In the genomic region with DNA sequence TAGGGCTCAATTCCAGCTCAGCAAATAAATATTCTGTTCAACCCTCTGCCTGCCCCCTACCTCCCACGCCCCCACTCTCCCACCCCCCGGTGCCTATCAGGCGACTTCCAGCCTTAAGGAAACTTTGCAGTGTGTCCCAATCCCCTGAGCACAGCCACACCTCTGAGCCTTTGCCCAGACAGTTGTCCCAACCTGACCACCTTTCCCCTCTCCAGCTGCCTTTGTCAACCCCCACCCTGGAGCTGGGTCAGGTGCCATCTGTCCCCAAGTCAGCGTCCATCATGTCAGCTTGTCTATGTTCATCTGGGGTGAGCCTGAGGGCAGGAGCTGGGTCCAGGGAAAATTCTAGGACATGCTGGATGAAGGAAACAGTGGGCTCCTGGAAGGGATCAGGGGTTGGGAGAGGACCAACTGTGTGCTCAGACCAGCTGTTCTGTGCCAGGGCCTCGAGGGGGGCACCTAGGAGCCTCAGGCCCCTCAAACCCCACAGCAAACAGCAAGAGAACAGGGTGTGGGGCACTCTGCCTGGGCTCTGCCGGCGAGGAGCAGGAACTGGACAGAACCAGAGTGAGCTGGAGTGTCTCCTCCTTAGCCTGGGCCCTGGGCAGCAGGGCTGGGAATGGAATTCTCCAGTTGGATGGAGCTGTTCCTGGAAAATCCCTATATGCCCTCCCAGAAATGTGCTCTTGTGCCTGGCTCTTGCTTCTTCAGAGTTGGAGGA, we compare ENCODE assay signal across 15 cellular contexts. TPM values are rescaled to one million over a fixed set of nuclear protein-coding genes. Genes with fewer than 3 reads are reported as not detected.
DNase-seq lines count a peak whose midpoint lies in the region; ATAC-seq and TF ChIP-seq lines count a peak whose summit lies in the region.
"Had no signal": no experiment of that assay in that cellular context is flagged by ENCODE, and none has a peak within 500 bp of the region (broad histone marks: within the 10 kb centered on the region; RNA-seq: fewer than 3 reads in every experiment).

No MANE protein-coding gene starts in this region.

- no peaks in the 10 kb centered on the region for H3K79me1 ChIP-seq in mesenchymal stem cell (replicated peaks; ENCODE audit: low read length, poor library complexity, severe bottlenecking)

- H3K36me3 ChIP-seq in HUES6 (ENCODE audit: control insufficient read depth, insufficient read depth, low read length): no peaks in the 10 kb centered on the region
- no peaks in the 10 kb centered on the region for H3K36me3 ChIP-seq in colonic mucosa
- H3K36me3 ChIP-seq in mesenchymal stem cell (ENCODE audit: control insufficient read depth in 1 of 2, insufficient read depth in 2 of 2, low read depth in 1 of 2, low read length in 2 of 2): no peaks in the 10 kb centered on the region
- H3K36me3 ChIP-seq in stomach: no peaks in the 10 kb centered on the region

- 80% methylated on average over 7 of the region's 7 CpGs for WGBS in mesenchymal stem cell
- 26 to 39% (median 28%) methylated on average over 4 to 7 of the region's 7 CpGs for WGBS in stomach, 5 donors

- H4K91ac ChIP-seq in mesenchymal stem cell (ENCODE audit: low read length): peak overlapping the region; percentile 99

- H3K9ac ChIP-seq in HUES6 (ENCODE audit: low read length) (peak overlapping the region; percentile 27), colonic mucosa (ENCODE audit: low read depth in 2 of 2, low read length in 2 of 2) (peak overlapping the region in 1 of 2 donors; percentile 64), mesenchymal stem cell (ENCODE audit: low read length) (peak overlapping the region; percentile 52)
- H3K9ac ChIP-seq: KMS-11 had no signal

- H2BK12ac ChIP-seq in mesenchymal stem cell (ENCODE audit: low read length in 2 of 2): peak overlapping the region; percentile 98 to 100

- peak overlapping the region; percentile 62 to 77 for H3K4ac ChIP-seq in mesenchymal stem cell (ENCODE audit: low read depth in 1 of 2, low read length in 2 of 2)

- H3K4me2 ChIP-seq in mesenchymal stem cell (ENCODE audit: low read length, poor library complexity, severe bottlenecking): no peak overlapping the region
- H3K4me2 ChIP-seq: KMS-11 had no signal

- no peak overlapping the region for H2AFZ ChIP-seq in mesenchymal stem cell (ENCODE audit: low read depth, low read length)

- no peaks in the 10 kb centered on the region for H3K9me3 ChIP-seq in HUES6 (ENCODE audit: control insufficient read depth, insufficient read depth, low read depth, low read length)
- H3K9me3 ChIP-seq in colonic mucosa: no peaks in the 10 kb centered on the region
- H3K9me3 ChIP-seq in mesenchymal stem cell (ENCODE audit: control insufficient read depth, low read length): no peaks in the 10 kb centered on the region
- H3K9me3 ChIP-seq in stomach: no peaks in the 10 kb centered on the region

- no peak for TF ChIP-seq EP300 in stomach (IDR thresholded peaks at IDR 0.05)

- peak overlapping the region; percentile 86 for H2BK120ac ChIP-seq in mesenchymal stem cell (ENCODE audit: low read depth, low read length)

- no peak overlapping the region for H3K23ac ChIP-seq in mesenchymal stem cell (ENCODE audit: low read length in 2 of 2)

- peak overlapping the region; percentile 99 for H4K8ac ChIP-seq in mesenchymal stem cell (ENCODE audit: low read length)

- intact Hi-C loops in colonic mucosa (cut with DNase I) (no loop called here), stomach (cut with DNase I; ENCODE audit: low total_unique reads) (no loop called here)

- TF ChIP-seq CTCF in colonic mucosa (IDR thresholded peaks at IDR 0.05): no peak
- TF ChIP-seq CTCF in stomach (IDR thresholded peaks at IDR 0.05): no peak

- H2AK5ac ChIP-seq in mesenchymal stem cell (ENCODE audit: low read length, severe bottlenecking): peak overlapping the region; percentile 91

- ATAC-seq in GM18498 (IDR thresholded peaks at IDR 0.05; ENCODE audit: unreplicated experiment): no peak
- no peak for ATAC-seq in HG03139 (IDR thresholded peaks at IDR 0.05; ENCODE audit: unreplicated experiment)
- ATAC-seq in HG03196 (IDR thresholded peaks at IDR 0.05; ENCODE audit: unreplicated experiment): no peak
- ATAC-seq: CD8-positive, alpha-beta T cell; GM12878 had no signal

- H3K18ac ChIP-seq in mesenchymal stem cell (ENCODE audit: low read depth in 1 of 2, low read length in 2 of 2): peak overlapping the region; percentile 93 to 95

- peak overlapping the region in 1 of 2 experiments; percentile 56 for H3K14ac ChIP-seq in mesenchymal stem cell (ENCODE audit: low read length in 2 of 2)

- H2BK5ac ChIP-seq in mesenchymal stem cell (ENCODE audit: low read depth, low read length, poor library complexity, severe bottlenecking): no peak overlapping the region

- TF ChIP-seq POLR2A in stomach (IDR thresholded peaks at IDR 0.05): no peak

- H3K27me3 ChIP-seq in HUES6 (ENCODE audit: control insufficient read depth, insufficient read depth, low read length) (no peaks in the 10 kb centered on the region), colonic mucosa (no peaks in the 10 kb centered on the region), mesenchymal stem cell (ENCODE audit: control insufficient read depth in 1 of 2, insufficient read depth in 1 of 2, low read length in 2 of 2) (peaks cover 0 to 3% of the 10 kb centered on the region in 2 experiments), stomach (no peaks in the 10 kb centered on the region)

- H3K4me3 ChIP-seq in HUES6 (ENCODE audit: low read depth, low read length) (no peak overlapping the region), colonic mucosa (no peak overlapping the region), mesenchymal stem cell (ENCODE audit: insufficient read depth in 1 of 2, low read depth in 1 of 2, low read length in 2 of 2) (no peak overlapping the region), stomach (no peak overlapping the region)
- H3K4me3 ChIP-seq: GM12878 had no signal

- no peak overlapping the region for H3K27ac ChIP-seq in HUES6 (ENCODE audit: low read depth, low read length)
- H3K27ac ChIP-seq in colonic mucosa: peak overlapping the region; percentile 59
- no peak overlapping the region for H3K27ac ChIP-seq in mesenchymal stem cell (ENCODE audit: low read length, poor library complexity, severe bottlenecking)
- peak overlapping the region in 4 of 5 donors; percentile 80 to 88 (median 86) for H3K27ac ChIP-seq in stomach
- H3K27ac ChIP-seq: KMS-11 had no signal

- peaks cover 16% of the 10 kb centered on the region for H3K4me1 ChIP-seq in HUES6 (ENCODE audit: control insufficient read depth, insufficient read depth, low read length)
- peaks cover 15% of the 10 kb centered on the region for H3K4me1 ChIP-seq in colonic mucosa
- peaks cover 38% of the 10 kb centered on the region for H3K4me1 ChIP-seq in mesenchymal stem cell (ENCODE audit: control insufficient read depth, insufficient read depth, low read depth, low read length)
- H3K4me1 ChIP-seq in stomach: peaks cover 52 to 93% (median 75%) of the 10 kb centered on the region in 4 donors

- DNase-seq in colonic mucosa (peak; percentile 78), mesenchymal stem cell (no peak), stomach (no peak), islet precursor cell (no peak)
- DNase-seq: activated B cell treated with CpG ODN at 0.5 μM for 24 hours; activated gamma-delta T cell; CD8-positive, alpha-beta T cell; effector CD8-positive, alpha-beta T cell; SHP77 treated with DMSO at 0.1 percent for 48 hours had no signal

- H2BK15ac ChIP-seq in mesenchymal stem cell (ENCODE audit: low read depth, poor library complexity, severe bottlenecking): peak overlapping the region; percentile 60

RNA-seq across cellular contexts. Expression of a gene that starts 17.8 kb away (rescaled TPM):
- 1 to 10 TPM in 1 of 2 donors, under 1 TPM in 1; 0.72 to 1.8 TPM for total RNA-seq in colonic mucosa
- polyA plus RNA-seq in mesenchymal stem cell (2013, experiment 1 of 2): not detected
- polyA plus RNA-seq in mesenchymal stem cell (2013, experiment 2 of 2): not detected
- total RNA-seq in stomach: 1 to 10 TPM in 1 of 5 donors, under 1 TPM in 1, not detected in 3; 0.14 to 1.1 TPM
- polyA plus RNA-seq in stomach: 1 to 10 TPM in 1 of 3 donors, not detected in 2; 2.3 TPM
- total RNA-seq: activated B cell treated with CpG ODN at 0.5 μM for 24 hours; CD8-positive, alpha-beta T cell; GM12878 had no signal

RNA-seq across cellular contexts. Expression of a gene that starts 20.6 kb away (rescaled TPM):
- total RNA-seq in colonic mucosa: 10 to 100 TPM; 16.0 to 25.9 TPM
- 7.9 TPM for polyA plus RNA-seq in mesenchymal stem cell (2013, experiment 1 of 2)
- polyA plus RNA-seq in mesenchymal stem cell (2013, experiment 2 of 2): 7.3 TPM
- total RNA-seq in stomach: 10 to 100 TPM in 1 of 5 donors, 1 to 10 TPM in 4; 4.9 to 96.9 (median 7.5) TPM
- polyA plus RNA-seq in stomach: 1 to 10 TPM; 1.6 to 2.1 (median 1.9) TPM

RNA-seq across cellular contexts. Expression of a gene that starts 24.5 kb away (rescaled TPM):
- total RNA-seq in colonic mucosa (1 to 10 TPM; 1.4 to 4.0 TPM), stomach (10 to 100 TPM in 2 of 5 donors, 1 to 10 TPM in 3; 1.0 to 39.7 (median 3.6) TPM)
- 6.9 TPM for polyA plus RNA-seq in mesenchymal stem cell (2013, experiment 1 of 2)
- polyA plus RNA-seq in mesenchymal stem cell (2013, experiment 2 of 2): 7.7 TPM
- polyA plus RNA-seq in stomach: 10 to 100 TPM in 1 of 3 donors, 1 to 10 TPM in 2; 2.9 to 37.8 (median 3.4) TPM
- total RNA-seq: activated B cell treated with CpG ODN at 0.5 μM for 24 hours had no signal

RNA-seq across cellular contexts. Expression of a gene that starts 33.3 kb away (rescaled TPM):
- total RNA-seq in colonic mucosa (100 to 1,000 TPM; 105 to 146 TPM), stomach (10 to 100 TPM in 4 of 5 donors, 1 to 10 TPM in 1; 4.3 to 95.1 (median 43.2) TPM)
- polyA plus RNA-seq in mesenchymal stem cell (2013, experiment 1 of 2): 110 TPM
- polyA plus RNA-seq in mesenchymal stem cell (2013, experiment 2 of 2): 117 TPM
- 100 to 1,000 TPM; 166 to 176 (median 171) TPM for polyA plus RNA-seq in stomach

RNA-seq across cellular contexts. Expression of a gene that starts 34.4 kb away (rescaled TPM):
- total RNA-seq in colonic mucosa: 100 to 1,000 TPM; 407 to 525 TPM
- polyA plus RNA-seq in mesenchymal stem cell (2013, experiment 1 of 2): 27.4 TPM
- 27.4 TPM for polyA plus RNA-seq in mesenchymal stem cell (2013, experiment 2 of 2)
- total RNA-seq in stomach: 100 to 1,000 TPM in 1 of 5 donors, 10 to 100 TPM in 4; 16.9 to 893 (median 47.4) TPM
- polyA plus RNA-seq in stomach: 10 to 100 TPM; 24.9 to 32.7 (median 26.1) TPM

Comparison
In these comparisons a context has a peak if more than half of its experiments do, and no peak if none do; other contexts are left out.
1. H3K27ac ChIP-seq: peak in colonic mucosa (single experiment) and stomach (4 of 5); none in HUES6 (single experiment) and mesenchymal stem cell (single experiment).